In genomic region chr16:15827709-15828343, GRCh38 we compare ENCODE assay signal across 23 cellular contexts. TPM values are rescaled to one million over a fixed set of nuclear protein-coding genes. Genes with fewer than 3 reads are reported as not detected.
A peak's percentile ranks its signal among the peaks of the same experiment; 100 is the strongest.
DNase-seq lines count a peak whose midpoint lies in the region; ATAC-seq and TF ChIP-seq lines count a peak whose summit lies in the region.
"Had no signal": no experiment of that assay in that cellular context is flagged by ENCODE, and none has a peak within 500 bp of the region (broad histone marks: within the 10 kb centered on the region; RNA-seq: fewer than 3 reads in every experiment).

No MANE protein-coding gene starts in this region.

- no peak for TF ChIP-seq POLR2A in prostate gland (IDR thresholded peaks at IDR 0.05)
- no peak for TF ChIP-seq POLR2A in transverse colon (IDR thresholded peaks at IDR 0.05)

- H3K27me3 ChIP-seq in ascending aorta (no peaks in the 10 kb centered on the region), esophagus (ENCODE audit: control insufficient read depth in 1 of 2, insufficient read depth in 2 of 2, low read length in 2 of 2) (no peaks in the 10 kb centered on the region), prostate gland (replicated peaks; ENCODE audit: insufficient read depth) (no peaks in the 10 kb centered on the region), transverse colon (no peaks in the 10 kb centered on the region), SJCRH30 (no peaks in the 10 kb centered on the region)

- no peak for ATAC-seq in HG02840 (IDR thresholded peaks at IDR 0.05; ENCODE audit: low FRiP score, unreplicated experiment)
- ATAC-seq: A549, GM23338 had no signal

- peak overlapping the region; percentile 77 to 90 for H3K27ac ChIP-seq in ascending aorta
- peak overlapping the region; percentile 47 to 57 for H3K27ac ChIP-seq in esophagus (ENCODE audit: low read depth in 2 of 2, low read length in 1 of 2)
- H3K27ac ChIP-seq in prostate gland = peak overlapping the region; percentile 48 to 65
- H3K27ac ChIP-seq in transverse colon = peak overlapping the region; percentile 66 to 92 (median 83)
- no peak overlapping the region for H3K27ac ChIP-seq in SJCRH30
- H3K27ac ChIP-seq: A549 had no signal

- intact Hi-C loops in ascending aorta (cut with DNase I) (loop anchor here (5.0 kb wide), 1 partner anchor 41 kb away; no protein-coding TSS in a partner anchor), prostate gland (cut with DNase I) (no loop called here), transverse colon (cut with DNase I; ENCODE audit: low total_unique reads) (no loop called here)

- H3K9me3 ChIP-seq in ascending aorta = no peaks in the 10 kb centered on the region
- H3K9me3 ChIP-seq in esophagus (ENCODE audit: control insufficient read depth in 2 of 2, insufficient read depth in 1 of 2, low read depth in 1 of 2, low read length in 1 of 2) = no peaks in the 10 kb centered on the region
- no peaks in the 10 kb centered on the region for H3K9me3 ChIP-seq in prostate gland
- no peaks in the 10 kb centered on the region for H3K9me3 ChIP-seq in transverse colon
- H3K9me3 ChIP-seq in SJCRH30 (replicated peaks) = no peaks in the 10 kb centered on the region
- H3K9me3 ChIP-seq: A549, Caco-2 had no signal

- no peak for TF ChIP-seq CTCF in ascending aorta (IDR thresholded peaks at IDR 0.05)
- TF ChIP-seq CTCF in prostate gland (IDR thresholded peaks at IDR 0.05) = no peak
- no peak for TF ChIP-seq CTCF in transverse colon (IDR thresholded peaks at IDR 0.05)

- DNase-seq in ascending aorta (ENCODE audit: low spot score in 2 of 2) (no peak), prostate gland (ENCODE audit: low spot score) (no peak), transverse colon (no peak), NCI-H1048 (lab: John Stamatoyannopoulos, UW) (no peak), SJCRH30 (no peak)
- DNase-seq: Caco-2; CD4-positive, alpha-beta T cell; DMS153; GDM1; IMR-90; Karpas-422; NCI-H1436; NCI-H1930; NCI-H226; NCI-H524; NCI-H82; OCI-M1; SHP77 had no signal

- in situ Hi-C loops in transverse colon (cut with MboI; ENCODE audit: low pct_ligation_motif_present in 1 of 4, low pct_unique_long_range_greater_than_20kb in 1 of 4, low sequenced_read_pairs in 3 of 4) = no loop called here

- TF ChIP-seq EP300 in transverse colon (IDR thresholded peaks at IDR 0.05; ENCODE audit: low read depth) = no peak

- WGBS in esophagus, 2 donors = 83 to 90% methylated on average over 11 of the region's 11 CpGs
- WGBS in prostate gland = 85% methylated on average over 11 of the region's 11 CpGs
- 81 to 82% methylated on average over 6 to 11 of the region's 11 CpGs for WGBS in transverse colon (ENCODE audit: low coverage in 1 of 2), 2 donors

- H3K4me3 ChIP-seq in ascending aorta (peak overlapping the region in 1 of 2 donors; percentile 35), esophagus (ENCODE audit: low read depth in 1 of 2, low read length in 2 of 2) (no peak overlapping the region), prostate gland (no peak overlapping the region), transverse colon (no peak overlapping the region), SJCRH30 (no peak overlapping the region)
- H3K4me3 ChIP-seq: A549, GM23338 had no signal

- H3K4me1 ChIP-seq in ascending aorta (peaks cover 38 to 69% of the 10 kb centered on the region in 2 donors), esophagus (ENCODE audit: control insufficient read depth in 2 of 2, insufficient read depth in 2 of 2, low read length in 1 of 2) (no peaks in the 10 kb centered on the region), prostate gland (replicated peaks) (no peaks in the 10 kb centered on the region), transverse colon (peaks cover 5 to 44% (median 12%) of the 10 kb centered on the region in 4 donors), SJCRH30 (no peaks in the 10 kb centered on the region)
- H3K4me1 ChIP-seq: A549, Caco-2 had no signal

- H3K36me3 ChIP-seq in ascending aorta (peaks cover 43 to 50% of the 10 kb centered on the region in 2 donors), esophagus (ENCODE audit: control insufficient read depth in 2 of 2, insufficient read depth in 2 of 2, low read length in 1 of 2) (no peaks in the 10 kb centered on the region), prostate gland (no peaks in the 10 kb centered on the region), transverse colon (no peaks in the 10 kb centered on the region), SJCRH30 (no peaks in the 10 kb centered on the region)

RNA-seq across cellular contexts. Expression of gene MYH11, which starts 29.0 kb away (rescaled TPM):
- total RNA-seq in ascending aorta (694 TPM), prostate gland (1,000 to 10,000 TPM in 1 of 2 donors, 100 to 1,000 TPM in 1; 968 to 2,091 TPM), transverse colon (1,000 to 10,000 TPM in 2 of 4 donors, 100 to 1,000 TPM in 2; 619 to 1,914 (median 1,058) TPM)
- polyA plus RNA-seq in esophagus = 100 to 1,000 TPM; 120 to 421 TPM
- 0.03 and 0.08 TPM in 2 replicates for total RNA-seq in SJCRH30 (2014; rRNA removed; shearing (Covaris generic))
- total RNA-seq: Caco-2; CD4-positive, alpha-beta T cell; MCF 10A had no signal

Comparison
In these comparisons a context has a peak if more than half of its experiments do, and no peak if none do; other contexts are left out.
1. RNA of gene MYH11, which starts 29.0 kb away (total RNA-seq): 968 to 2,091 TPM in prostate gland, 619 to 1,914 TPM in transverse colon and 694 TPM in ascending aorta (single experiment); 0.03 to 0.08 TPM in SJCRH30; every median in the first group is over 100 times any median in the second.